Comparison of ENCODE assay signal across 11 cellular contexts in the genomic region with DNA sequence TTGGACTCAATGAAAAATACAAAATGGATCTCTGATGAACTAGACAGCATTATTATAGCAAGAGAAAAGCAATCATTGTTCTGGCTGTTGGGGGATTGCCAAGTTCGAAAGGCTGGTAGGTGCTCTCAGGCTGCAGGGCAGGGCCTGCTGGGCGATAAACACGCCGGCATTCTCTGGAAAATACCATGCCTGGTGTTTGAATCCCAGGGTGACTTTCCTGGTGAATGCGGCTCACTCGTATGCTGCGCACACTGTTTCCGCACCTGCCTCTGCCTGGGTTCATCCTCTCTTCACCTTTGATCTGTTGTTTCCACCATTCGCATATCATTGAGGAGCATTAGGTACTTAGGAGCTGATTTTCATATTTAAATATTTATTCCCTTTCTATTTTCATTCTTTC. TPM values are rescaled to one million over a fixed set of nuclear protein-coding genes. Genes with fewer than 3 reads are reported as not detected.
DNase-seq lines count a peak whose midpoint lies in the region; ATAC-seq, FAIRE-seq and TF ChIP-seq lines count a peak whose summit lies in the region.
"Had no signal": no experiment of that assay in that cellular context is flagged by ENCODE, and none has a peak within 500 bp of the region (broad histone marks: within the 10 kb centered on the region; RNA-seq: fewer than 3 reads in every experiment).

No MANE protein-coding gene starts in this region.

- H3K27me3 ChIP-seq in endothelial cell of umbilical vein (ENCODE audit: control insufficient read depth in 2 of 2, insufficient read depth in 2 of 2, low read length in 2 of 2) (no peaks in the 10 kb centered on the region), neural cell (ENCODE audit: insufficient read depth, low read depth, low read length) (no peaks in the 10 kb centered on the region), pancreas (no peaks in the 10 kb centered on the region)
- H3K27me3 ChIP-seq: body of pancreas, spleen had no signal

- peaks cover 25% of the 10 kb centered on the region for H3K4me1 ChIP-seq in endothelial cell of umbilical vein (ENCODE audit: control insufficient read depth, extremely low read depth, insufficient read depth, low read length)
- peaks cover 0 to 11% (median 7%) of the 10 kb centered on the region in 3 donors for H3K4me1 ChIP-seq in pancreas

- no peak overlapping the region for H3K9ac ChIP-seq in endothelial cell of umbilical vein (replicated peaks; ENCODE audit: extremely low read depth, insufficient read depth, low read length)
- peak overlapping the region; percentile 53 for H3K9ac ChIP-seq in neural cell (ENCODE audit: low read length)

- no peaks in the 10 kb centered on the region for H3K9me3 ChIP-seq in endothelial cell of umbilical vein (replicated peaks; ENCODE audit: control insufficient read depth, insufficient read depth, low read length)
- H3K9me3 ChIP-seq in neural cell (ENCODE audit: low read length) = no peaks in the 10 kb centered on the region
- no peaks in the 10 kb centered on the region for H3K9me3 ChIP-seq in pancreas
- H3K9me3 ChIP-seq: body of pancreas, spleen had no signal

- H3K4me2 ChIP-seq in endothelial cell of umbilical vein (ENCODE audit: insufficient read depth, low read length) (no peak overlapping the region), neural cell (ENCODE audit: low read length) (peak overlapping the region; percentile 94)

- POLR2A ChIA-PET in endothelial cell of umbilical vein (lab: Charles Lee) = no interaction called here

- H3K9me2 ChIP-seq in neural cell (ENCODE audit: insufficient read depth, low read length) = no peaks in the 10 kb centered on the region

- no peak overlapping the region for H3K4me3 ChIP-seq in endothelial cell of umbilical vein (replicated peaks in 1 of 3; ENCODE audit: insufficient read depth in 1 of 3, low read depth in 1 of 3, low read length in 3 of 3)
- peak overlapping the region; percentile 67 for H3K4me3 ChIP-seq in neural cell (ENCODE audit: low read length)
- H3K4me3 ChIP-seq in pancreas = no peak overlapping the region
- H3K4me3 ChIP-seq: body of pancreas, spleen had no signal

- TF ChIP-seq CTCF in endothelial cell of umbilical vein (IDR thresholded peaks at IDR 0.05; ENCODE audit: extremely low read depth in 1 of 2, insufficient read depth in 1 of 2, low read depth in 1 of 2, low read length in 2 of 2) (no peak), neural cell (IDR thresholded peaks at IDR 0.05; ENCODE audit: poor library complexity, severe bottlenecking) (no peak), pancreas (IDR thresholded peaks at IDR 0.05) (no peak)

- BruUV-seq in endothelial cell of umbilical vein (replicated peaks; lab: Mats Ljungman, UMichigan) = no TSS peak

- TF ChIP-seq EP300 in neural cell (conservative IDR thresholded peaks at IDR 0.05; ENCODE audit: poor library complexity, severe bottlenecking) = no peak

- H3K36me3 ChIP-seq in endothelial cell of umbilical vein (ENCODE audit: control insufficient read depth in 2 of 2, extremely low read depth in 1 of 2, insufficient read depth in 2 of 2, low read length in 2 of 2) (no peaks in the 10 kb centered on the region), neural cell (ENCODE audit: insufficient read depth, low read length) (peaks cover 4% of the 10 kb centered on the region), pancreas (no peaks in the 10 kb centered on the region)

- CTCF ChIA-PET in endothelial cell of umbilical vein (lab: Charles Lee) = no interaction called here

- intact Hi-C loops in endothelial cell of umbilical vein (cut with micrococcal nuclease) (no loop called here), pancreas (cut with DNase I) (no loop called here)

- no peak for TF ChIP-seq POLR2A in endothelial cell of umbilical vein (IDR thresholded peaks at IDR 0.05; ENCODE audit: low read depth, low read length)

- DNase-seq in ELF-1 (ENCODE audit: low read depth, low spot score) (peak; percentile 71), NCI-H2107 treated with DMSO at 0.1 percent for 48 hours (lab: John Stamatoyannopoulos, UW; ENCODE audit: unreplicated experiment) (peak; percentile 49), endothelial cell of umbilical vein (ENCODE audit: low read depth, low spot score) (peak; percentile 34), DMS53 (lab: John Stamatoyannopoulos, UW) (no peak), pancreas (no peak), HTR-8/SVneo (ENCODE audit: insufficient read length, low spot score) (no peak), NK-92 (lab: John Stamatoyannopoulos, UW; ENCODE audit: unreplicated experiment) (no peak)
- DNase-seq: HFFc6, spleen had no signal

- H3K27ac ChIP-seq in endothelial cell of umbilical vein (ENCODE audit: insufficient read depth, low read depth, low read length) (no peak overlapping the region), neural cell (ENCODE audit: low read length) (no peak overlapping the region), pancreas (no peak overlapping the region)
- H3K27ac ChIP-seq: body of pancreas, spleen had no signal

- no peak for FAIRE-seq in endothelial cell of umbilical vein (lab: Jason Lieb, UNC)
- no peak for FAIRE-seq in pancreas (lab: Jason Lieb, UNC)
- no peak for FAIRE-seq in HTR-8/SVneo (lab: Jason Lieb, UNC)

- H3F3A ChIP-seq in neural cell (ENCODE audit: insufficient read depth, low read length, poor library complexity, severe bottlenecking) = peaks cover 4% of the 10 kb centered on the region

- H3K9me1 ChIP-seq in endothelial cell of umbilical vein (replicated peaks; ENCODE audit: control insufficient read depth, extremely low read depth, insufficient read depth, low read length) = no peaks in the 10 kb centered on the region

- dilution Hi-C loops in endothelial cell of umbilical vein (cut with MboI; ENCODE audit: extremely low pct_ligation_motif_present, low sequenced_read_pairs) = no loop called here

- TF ChIP-seq RAD21 in neural cell (conservative IDR thresholded peaks at IDR 0.05) = no peak

- H4K20me1 ChIP-seq in endothelial cell of umbilical vein (replicated peaks; ENCODE audit: control insufficient read depth, extremely low read depth, insufficient read depth, low read length) (no peaks in the 10 kb centered on the region), neural cell (ENCODE audit: insufficient read depth) (no peaks in the 10 kb centered on the region)

- no peak for ATAC-seq in pancreas
- ATAC-seq: body of pancreas had no signal

- no peaks in the 10 kb centered on the region for H3K79me2 ChIP-seq in endothelial cell of umbilical vein (ENCODE audit: control insufficient read depth, insufficient read depth, low read length)
- peaks cover 54% of the 10 kb centered on the region for H3K79me2 ChIP-seq in neural cell (replicated peaks; ENCODE audit: insufficient read depth, low read length)

- H2AFZ ChIP-seq in endothelial cell of umbilical vein (ENCODE audit: low read depth, low read length) = no peak overlapping the region
- peak overlapping the region; percentile 7 for H2AFZ ChIP-seq in neural cell (ENCODE audit: low read depth, low read length)

- WGBS in pancreas, 2 donors = 73 to 87% methylated on average over 9 of the region's 9 CpGs

TF ChIP-seq in endothelial cell of umbilical vein, 7 proteins besides CTCF, POLR2A, EP300 and RAD21:
- TF ChIP-seq GATA2 (IDR thresholded peaks at IDR 0.05; ENCODE audit: insufficient read depth, insufficient read length, low read depth, low read length) (no peak), POLR2AphosphoS5 (IDR thresholded peaks at IDR 0.05; ENCODE audit: insufficient read depth, low read depth, low read length) (no peak), MYC (IDR thresholded peaks at IDR 0.05; ENCODE audit: low read depth, low read length) (no peak), EZH2 (IDR thresholded peaks at IDR 0.05; ENCODE audit: borderline replicate concordance, low read depth, low read length, severe bottlenecking) (no peak), FOS (IDR thresholded peaks at IDR 0.05; ENCODE audit: borderline replicate concordance, insufficient read depth, low read length) (no peak), JUN (IDR thresholded peaks at IDR 0.05; ENCODE audit: borderline replicate concordance, insufficient read depth, insufficient read length, low read depth) (no peak)
- TF ChIP-seq, protein P1, sequence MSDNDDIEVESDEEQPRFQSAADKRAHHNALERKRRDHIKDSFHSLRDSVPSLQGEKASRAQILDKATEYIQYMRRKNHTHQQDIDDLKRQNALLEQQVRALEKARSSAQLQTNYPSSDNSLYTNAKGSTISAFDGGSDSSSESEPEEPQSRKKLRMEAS (IDR thresholded peaks at IDR 0.05; ENCODE audit: insufficient read depth, insufficient read length) = no peak

TF ChIP-seq in neural cell, 6 proteins besides CTCF, POLR2A, EP300 and RAD21 (continues in another document):
- TF ChIP-seq EZH2 (IDR thresholded peaks at IDR 0.05; ENCODE audit: borderline replicate concordance, insufficient read depth, low read length, poor library complexity, severe bottlenecking) (no peak), TAF1 (IDR thresholded peaks at IDR 0.05; ENCODE audit: low read depth) (no peak), SMC3 (conservative IDR thresholded peaks at IDR 0.05; ENCODE audit: poor library complexity) (no peak), POLR2AphosphoS5 (IDR thresholded peaks at IDR 0.05) (no peak)

RNA-seq across cellular contexts. Expression of a gene that starts 37.4 kb away (rescaled TPM):
- total RNA-seq in endothelial cell of umbilical vein = 10.9 and 11.4 TPM in 2 replicates
- 2.9 and 3.8 TPM in 2 replicates for polyA plus RNA-seq in endothelial cell of umbilical vein
- polyA plus RNA-seq in endothelial cell of umbilical vein (2011; cell fraction: cytosol; rRNA removed) = 4.4 and 4.5 TPM in 2 replicates
- 7.2 and 8.4 TPM in 2 replicates for polyA plus RNA-seq in endothelial cell of umbilical vein (2011; cell fraction: nucleus; rRNA removed)
- polyA plus RNA-seq in endothelial cell of umbilical vein (2012) = 10.8 and 14.7 TPM in 2 replicates
- 10.1 and 16.1 TPM in 2 replicates for polyA minus RNA-seq in endothelial cell of umbilical vein
- 5.2 TPM for polyA minus RNA-seq in endothelial cell of umbilical vein (2011; cell fraction: cytosol; rRNA and poly(A)+ RNA removed)
- 17.5 and 23.0 TPM in 2 replicates for polyA minus RNA-seq in endothelial cell of umbilical vein (2011; cell fraction: nucleus; rRNA and poly(A)+ RNA removed)
- polyA plus RNA-seq in neural cell = 9.4 and 16.3 TPM in 2 replicates
- 33.8 and 39.2 TPM in 2 replicates for polyA minus RNA-seq in neural cell
- total RNA-seq in pancreas = 1 to 10 TPM; 1.5 to 8.3 (median 2.8) TPM
- polyA plus RNA-seq in pancreas = 1 to 10 TPM in 1 of 2 donors, under 1 TPM in 1; 0.91 to 1.5 TPM

Comparison
In these comparisons a context has a peak if more than half of its experiments do, and no peak if none do; other contexts are left out.
1. DNase-seq: peak in ELF-1 (single experiment), NCI-H2107 treated with DMSO at 0.1 percent for 48 hours (single experiment) and endothelial cell of umbilical vein (single experiment); none in DMS53 (single experiment), pancreas (0 of 6), HTR-8/SVneo (single experiment) and NK-92 (single experiment).